In genomic region chr5:147508711-147509040, GRCh38 we compare ENCODE assay signal across 13 cellular contexts. TPM values are rescaled to one million over a fixed set of nuclear protein-coding genes. Genes with fewer than 3 reads are reported as not detected.
DNase-seq lines count a peak whose midpoint lies in the region; ATAC-seq and TF ChIP-seq lines count a peak whose summit lies in the region.
"Had no signal": no experiment of that assay in that cellular context is flagged by ENCODE, and none has a peak within 500 bp of the region (broad histone marks: within the 10 kb centered on the region; RNA-seq: fewer than 3 reads in every experiment).

No MANE protein-coding gene starts in this region.

- peak overlapping the region; percentile 56 for H3K4me2 ChIP-seq in parathyroid adenoma (ENCODE audit: low read length)

- DNase-seq in BE2C (no peak), SJSA1 (ENCODE audit: low read depth in 1 of 2, low spot score in 2 of 2) (peak in 1 of 2 experiments; percentile 62), fibroblast of pulmonary artery (ENCODE audit: low read depth) (no peak)
- DNase-seq in activated CD8-positive, alpha-beta T cell treated with anti-CD3 and anti-CD28 coated beads for 36 hours = no peak
- DNase-seq: COR-L47, cortex of kidney, Kasumi-1, midbrain had no signal

- peaks cover 37% of the 10 kb centered on the region for H3K27me3 Mint-ChIP-seq in activated CD8-positive, alpha-beta T cell treated with anti-CD3 and anti-CD28 coated beads for 36 hours

- peaks cover 3% of the 10 kb centered on the region for H3K4me1 Mint-ChIP-seq in activated CD8-positive, alpha-beta T cell treated with anti-CD3 and anti-CD28 coated beads for 36 hours (ENCODE audit: low read depth)

- CTCF ChIA-PET in activated CD8-positive, alpha-beta T cell treated with anti-CD3 and anti-CD28 coated beads for 36 hours (lab: Charles Lee) = no interaction called here

- H3K9me3 Mint-ChIP-seq in activated CD8-positive, alpha-beta T cell treated with anti-CD3 and anti-CD28 coated beads for 36 hours = peaks cover 2% of the 10 kb centered on the region

- H3K4me3 Mint-ChIP-seq in activated CD8-positive, alpha-beta T cell treated with anti-CD3 and anti-CD28 coated beads for 36 hours = no peak overlapping the region

- H3K4me3 ChIP-seq in BE2C (ENCODE audit: low read depth, low read length) (peak overlapping the region; percentile 78), SJSA1 (peak overlapping the region; percentile 60), fibroblast of pulmonary artery (replicated peaks; ENCODE audit: low read depth, low read length) (peak overlapping the region; percentile 84), parathyroid adenoma (ENCODE audit: low read depth, low read length) (peak overlapping the region; percentile 42)

- no peak for ATAC-seq in GM21528 (IDR thresholded peaks at IDR 0.05; ENCODE audit: low FRiP score, unreplicated experiment)
- no peak for ATAC-seq in GM18517 (IDR thresholded peaks at IDR 0.05; ENCODE audit: unreplicated experiment)
- no peak for ATAC-seq in HG03520 (IDR thresholded peaks at IDR 0.05; ENCODE audit: unreplicated experiment)
- no peak for ATAC-seq in activated CD8-positive, alpha-beta T cell treated with anti-CD3 and anti-CD28 coated beads for 36 hours
- ATAC-seq: activated CD4-positive, CD25-positive, alpha-beta regulatory T cell treated with anti-CD3 and anti-CD28 coated beads, Interleukin-2, amount 50 U/mL, for 24 hours had no signal

- H3K36me3 Mint-ChIP-seq in activated CD8-positive, alpha-beta T cell treated with anti-CD3 and anti-CD28 coated beads for 36 hours (ENCODE audit: low read depth) = no peaks in the 10 kb centered on the region

- intact Hi-C loops in activated CD8-positive, alpha-beta T cell treated with anti-CD3 and anti-CD28 coated beads for 36 hours (cut with micrococcal nuclease) = no loop called here

- H3K27me3 ChIP-seq in BE2C (no peaks in the 10 kb centered on the region), SJSA1 (replicated peaks) (no peaks in the 10 kb centered on the region), parathyroid adenoma (ENCODE audit: control insufficient read depth, insufficient read depth, low read length) (no peaks in the 10 kb centered on the region)

- TF ChIP-seq CTCF in BE2C (IDR thresholded peaks at IDR 0.05; ENCODE audit: low read depth, low read length) = no peak
- TF ChIP-seq CTCF in fibroblast of pulmonary artery (IDR thresholded peaks at IDR 0.05; ENCODE audit: low read length, missing control alignments) = no peak
- TF ChIP-seq CTCF in parathyroid adenoma (IDR thresholded peaks at IDR 0.05) = no peak
- TF ChIP-seq CTCF in activated CD8-positive, alpha-beta T cell treated with anti-CD3 and anti-CD28 coated beads for 36 hours (IDR thresholded peaks at IDR 0.05) = no peak

- H2AFZ ChIP-seq in parathyroid adenoma = no peak overlapping the region

- no peaks in the 10 kb centered on the region for H3K36me3 ChIP-seq in BE2C
- peaks cover 5% of the 10 kb centered on the region for H3K36me3 ChIP-seq in SJSA1
- no peaks in the 10 kb centered on the region for H3K36me3 ChIP-seq in parathyroid adenoma (ENCODE audit: control insufficient read depth, insufficient read depth, low read length)

- H3K27ac ChIP-seq in SJSA1 = peak overlapping the region; percentile 41
- H3K27ac ChIP-seq in parathyroid adenoma = no peak overlapping the region

- H3K9me3 ChIP-seq in BE2C = no peaks in the 10 kb centered on the region
- H3K9me3 ChIP-seq in SJSA1 (replicated peaks) = peaks cover 3% of the 10 kb centered on the region; the same call in 1 of the 2 replicates
- H3K9me3 ChIP-seq in parathyroid adenoma (ENCODE audit: control insufficient read depth, low read length) = no peaks in the 10 kb centered on the region

- H3K9ac ChIP-seq in parathyroid adenoma = no peak overlapping the region

- H3K27ac Mint-ChIP-seq in activated CD8-positive, alpha-beta T cell treated with anti-CD3 and anti-CD28 coated beads for 36 hours = no peak overlapping the region

- POLR2A ChIA-PET in activated CD8-positive, alpha-beta T cell treated with anti-CD3 and anti-CD28 coated beads for 36 hours (lab: Charles Lee) = no interaction called here

- H3K4me1 ChIP-seq in BE2C (peaks cover 7% of the 10 kb centered on the region), SJSA1 (replicated peaks) (peaks cover 53% of the 10 kb centered on the region), parathyroid adenoma (no peaks in the 10 kb centered on the region)

- H3K79me2 ChIP-seq in parathyroid adenoma = no peaks in the 10 kb centered on the region

RNA-seq across cellular contexts. Expression of gene DPYSL3, which starts 1.2 kb away (rescaled TPM):
- 306 TPM for polyA plus RNA-seq in BE2C (2012; ENCODE audit: insufficient read depth, insufficient read length, low read depth)
- 125 and 156 TPM in 2 replicates for total RNA-seq in SJSA1 (2014; rRNA removed; shearing (Covaris generic))
- total RNA-seq in activated CD8-positive, alpha-beta T cell treated with anti-CD3 and anti-CD28 coated beads for 36 hours = under 1 TPM; 0.13 to 0.38 TPM

Comparison
In these comparisons a context has a peak if more than half of its experiments do, and no peak if none do; other contexts are left out.
1. RNA of gene DPYSL3, which starts 1.2 kb away (total RNA-seq): 125 to 156 TPM in SJSA1; 0.13 to 0.38 TPM in activated CD8-positive, alpha-beta T cell treated with anti-CD3 and anti-CD28 coated beads for 36 hours; every median in the first group is over 10 times any median in the second.
2. Peak in every context shown above with its lines, with median percentiles within 50 percentile points of each other: H3K4me3 ChIP-seq.